Comparison of ENCODE assay signal across 28 cellular contexts in genomic region chr12:49027846-49028245, GRCh38. TPM values are rescaled to one million over a fixed set of nuclear protein-coding genes. Genes with fewer than 3 reads are reported as not detected.
A peak's percentile ranks its signal among the peaks of the same experiment; 100 is the strongest.
DNase-seq lines count a peak whose midpoint lies in the region; ATAC-seq, FAIRE-seq and TF ChIP-seq lines count a peak whose summit lies in the region.
"Had no signal": no experiment of that assay in that cellular context is flagged by ENCODE, and none has a peak within 500 bp of the region (broad histone marks: within the 10 kb centered on the region; RNA-seq: fewer than 3 reads in every experiment).

No MANE protein-coding gene starts in this region.

- H3K9ac ChIP-seq in astrocyte (ENCODE audit: low read length): no peak overlapping the region

- H3K27me3 Mint-ChIP-seq in activated CD4-positive, alpha-beta memory T cell treated with anti-CD3 and anti-CD28 coated beads, Interleukin-2, amount 10 ng/mL, durations not matched to agents 7 days and 5 days: no peaks in the 10 kb centered on the region
- no peaks in the 10 kb centered on the region for H3K27me3 Mint-ChIP-seq in activated CD4-positive, alpha-beta memory T cell treated with anti-CD3 and anti-CD28 coated beads for 36 hours
- H3K27me3 Mint-ChIP-seq in CD4-positive, alpha-beta T cell: no peaks in the 10 kb centered on the region
- H3K27me3 Mint-ChIP-seq in astrocyte (ENCODE audit: low read depth, unreplicated experiment): no peaks in the 10 kb centered on the region
- H3K27me3 Mint-ChIP-seq in neural crest cell (ENCODE audit: low read depth): no peaks in the 10 kb centered on the region

- no peak overlapping the region for H2AFZ ChIP-seq in astrocyte (ENCODE audit: low read depth, low read length)

- CTCF ChIA-PET in activated CD4-positive, alpha-beta memory T cell treated with anti-CD3 and anti-CD28 coated beads, Interleukin-2, amount 10 ng/mL, durations not matched to agents 7 days and 5 days (lab: Charles Lee): interaction anchor here (0.6 to 0.8 kb wide), 2 partner anchors 9 to 16 kb away, joined by 3 read pairs; no protein-coding TSS in a partner anchor
- CTCF ChIA-PET in activated CD4-positive, alpha-beta memory T cell treated with anti-CD3 and anti-CD28 coated beads for 36 hours (lab: Charles Lee): interaction anchor here (0.8 to 6.7 kb wide), 4 partner anchors 16 to 175 kb away, joined by 3 to 33 read pairs (median 3); no protein-coding TSS in a partner anchor
- CTCF ChIA-PET in CD4-positive, alpha-beta T cell (lab: Charles Lee): no interaction called here

- H4K20me1 ChIP-seq in astrocyte (ENCODE audit: insufficient read depth, low read length): peaks cover 62% of the 10 kb centered on the region

- POLR2A ChIA-PET in activated CD4-positive, alpha-beta memory T cell treated with anti-CD3 and anti-CD28 coated beads, Interleukin-2, amount 10 ng/mL, durations not matched to agents 7 days and 5 days (lab: Charles Lee): interaction anchor here (0.9 kb wide), 1 partner anchor 30 kb away, joined by 3 read pairs; no protein-coding TSS in a partner anchor
- POLR2A ChIA-PET in activated CD4-positive, alpha-beta memory T cell treated with anti-CD3 and anti-CD28 coated beads for 36 hours (lab: Charles Lee): no interaction called here
- POLR2A ChIA-PET in CD4-positive, alpha-beta T cell (lab: Charles Lee): interaction anchor here (1.3 kb wide), 1 partner anchor 8 kb away, joined by 3 read pairs; no protein-coding TSS in a partner anchor

- peak overlapping the region; percentile 52 for H3K27ac Mint-ChIP-seq in activated CD4-positive, alpha-beta memory T cell treated with anti-CD3 and anti-CD28 coated beads, Interleukin-2, amount 10 ng/mL, durations not matched to agents 7 days and 5 days
- H3K27ac Mint-ChIP-seq in activated CD4-positive, alpha-beta memory T cell treated with anti-CD3 and anti-CD28 coated beads for 36 hours: no peak overlapping the region
- H3K27ac Mint-ChIP-seq in CD4-positive, alpha-beta T cell: no peak overlapping the region
- H3K27ac Mint-ChIP-seq in astrocyte (ENCODE audit: unreplicated experiment) (peak overlapping the region; percentile 47), neural crest cell (ENCODE audit: unreplicated experiment) (no peak overlapping the region)

- H3K4me1 Mint-ChIP-seq in activated CD4-positive, alpha-beta memory T cell treated with anti-CD3 and anti-CD28 coated beads, Interleukin-2, amount 10 ng/mL, durations not matched to agents 7 days and 5 days: no peaks in the 10 kb centered on the region
- peaks cover 4% of the 10 kb centered on the region for H3K4me1 Mint-ChIP-seq in activated CD4-positive, alpha-beta memory T cell treated with anti-CD3 and anti-CD28 coated beads for 36 hours (ENCODE audit: low read depth)
- no peaks in the 10 kb centered on the region for H3K4me1 Mint-ChIP-seq in CD4-positive, alpha-beta T cell (ENCODE audit: low read depth)
- H3K4me1 Mint-ChIP-seq in astrocyte (ENCODE audit: low read depth, unreplicated experiment) (no peaks in the 10 kb centered on the region), neural crest cell (no peaks in the 10 kb centered on the region)
- H3K4me1 Mint-ChIP-seq: H9 had no signal

- no peaks in the 10 kb centered on the region for H3K27me3 ChIP-seq in CD4-positive, alpha-beta T cell (ENCODE audit: control insufficient read depth, insufficient read depth, low read length)
- no peaks in the 10 kb centered on the region for H3K27me3 ChIP-seq in astrocyte (ENCODE audit: insufficient read depth, low read length)
- H3K27me3 ChIP-seq: MG63, Peyer's patch, right atrium auricular region had no signal

- intact Hi-C loops in activated CD4-positive, alpha-beta memory T cell treated with anti-CD3 and anti-CD28 coated beads for 36 hours (cut with micrococcal nuclease): no loop called here
- intact Hi-C loops in CD4-positive, alpha-beta T cell (cut with DNase I, micrococcal nuclease): no loop called here

- no peak for FAIRE-seq in astrocyte (lab: Jason Lieb, UNC)
- FAIRE-seq: A549, G401.6, islet of Langerhans, K562 had no signal

- peaks cover 8% of the 10 kb centered on the region for H3K79me2 ChIP-seq in astrocyte (ENCODE audit: insufficient read depth, low read length)

- H3K36me3 Mint-ChIP-seq in activated CD4-positive, alpha-beta memory T cell treated with anti-CD3 and anti-CD28 coated beads, Interleukin-2, amount 10 ng/mL, durations not matched to agents 7 days and 5 days (ENCODE audit: low read depth): peaks cover 58% of the 10 kb centered on the region
- H3K36me3 Mint-ChIP-seq in activated CD4-positive, alpha-beta memory T cell treated with anti-CD3 and anti-CD28 coated beads for 36 hours: peaks cover 46% of the 10 kb centered on the region
- peaks cover 80% of the 10 kb centered on the region for H3K36me3 Mint-ChIP-seq in CD4-positive, alpha-beta T cell (ENCODE audit: low read depth)
- H3K36me3 Mint-ChIP-seq in astrocyte (ENCODE audit: low read depth, unreplicated experiment) (peaks cover 24% of the 10 kb centered on the region), neural crest cell (ENCODE audit: low read depth) (peaks cover 6% of the 10 kb centered on the region)
- H3K36me3 Mint-ChIP-seq: natural killer cell had no signal

- no peak overlapping the region for H3K4me3 ChIP-seq in astrocyte (ENCODE audit: insufficient read depth, low read depth, low read length)
- H3K4me3 ChIP-seq: A549, K562, MG63, Peyer's patch, right atrium auricular region had no signal

- peak overlapping the region; percentile 23 for H3K27ac ChIP-seq in CD4-positive, alpha-beta T cell (ENCODE audit: low read depth, low read length)
- H3K27ac ChIP-seq in astrocyte (ENCODE audit: low read depth, low read length): no peak overlapping the region
- H3K27ac ChIP-seq: A549, Peyer's patch, right atrium auricular region had no signal

- no peaks in the 10 kb centered on the region for H3K4me1 ChIP-seq in astrocyte (ENCODE audit: insufficient read depth, low read length)
- H3K4me1 ChIP-seq: A549, Peyer's patch, right atrium auricular region had no signal

- no peaks in the 10 kb centered on the region for H3K9me3 ChIP-seq in CD4-positive, alpha-beta T cell (ENCODE audit: control insufficient read depth, low read length)
- H3K9me3 ChIP-seq in astrocyte (ENCODE audit: insufficient read depth, low read depth, low read length): no peaks in the 10 kb centered on the region
- H3K9me3 ChIP-seq: A549, MG63, Peyer's patch, right atrium auricular region had no signal

- no peak for TF ChIP-seq CTCF in CD4-positive, alpha-beta T cell (IDR thresholded peaks at IDR 0.05)
- TF ChIP-seq CTCF in astrocyte (IDR thresholded peaks at IDR 0.05; ENCODE audit: insufficient read depth, low read depth, low read length): no peak
- TF ChIP-seq CTCF in neural crest cell (conservative IDR thresholded peaks at IDR 0.05): no peak

- no peak for ATAC-seq in CD4-positive, alpha-beta T cell (ENCODE audit: poor library complexity)
- ATAC-seq: K562, natural killer cell had no signal

- peaks cover 54% of the 10 kb centered on the region for H3K36me3 ChIP-seq in astrocyte (ENCODE audit: insufficient read depth, low read length)

- no peak overlapping the region for H3K4me2 ChIP-seq in astrocyte (ENCODE audit: low read length)
- H3K4me2 ChIP-seq: A549 had no signal

- H3K9me3 Mint-ChIP-seq in activated CD4-positive, alpha-beta memory T cell treated with anti-CD3 and anti-CD28 coated beads, Interleukin-2, amount 10 ng/mL, durations not matched to agents 7 days and 5 days: no peaks in the 10 kb centered on the region
- H3K9me3 Mint-ChIP-seq in activated CD4-positive, alpha-beta memory T cell treated with anti-CD3 and anti-CD28 coated beads for 36 hours: no peaks in the 10 kb centered on the region
- H3K9me3 Mint-ChIP-seq in CD4-positive, alpha-beta T cell: no peaks in the 10 kb centered on the region
- H3K9me3 Mint-ChIP-seq in astrocyte (ENCODE audit: unreplicated experiment): no peaks in the 10 kb centered on the region
- no peaks in the 10 kb centered on the region for H3K9me3 Mint-ChIP-seq in neural crest cell
- H3K9me3 Mint-ChIP-seq: H9, natural killer cell had no signal

- no peak for DNase-seq in activated CD4-positive, alpha-beta memory T cell treated with anti-CD3 and anti-CD28 coated beads, Interleukin-2, amount 10 ng/mL, durations not matched to agents 7 days and 5 days
- no peak for DNase-seq in activated CD4-positive, alpha-beta memory T cell treated with anti-CD3 and anti-CD28 coated beads for 36 hours
- peak in 1 of 10 experiments; percentile 20 for DNase-seq in CD4-positive, alpha-beta T cell
- no peak for DNase-seq in astrocyte (ENCODE audit: low read depth)
- no peak for DNase-seq in neural crest cell (ENCODE audit: low read depth, low spot score)
- DNase-seq in amygdala (lab: John Stamatoyannopoulos, UW): no peak
- DNase-seq in KG1 (lab: John Stamatoyannopoulos, UW): no peak
- no peak for DNase-seq in GF-D8 (lab: John Stamatoyannopoulos, UW)
- DNase-seq: activated CD4-positive, alpha-beta T cell treated with anti-CD3 and anti-CD28 coated beads, Interleukin-2, amount 50 U/mL, for 48 hours; activated CD4-positive, CD25-positive, alpha-beta regulatory T cell; AML-193; cerebellar nuclear complex; DMS53; H9; MG63; natural killer cell; NCI-H1417; NCI-H2029 treated with DMSO at 0.1 percent for 48 hours; NCI-H2227 treated with DMSO at 0.1 percent for 48 hours; Peyer's patch; stimulated activated CD4-positive, alpha-beta T cell treated with anti-CD3 and anti-CD28 coated beads, Interleukin-2, amount 100 ng/mL, for 24 hours had no signal

- H3K4me3 Mint-ChIP-seq in activated CD4-positive, alpha-beta memory T cell treated with anti-CD3 and anti-CD28 coated beads, Interleukin-2, amount 10 ng/mL, durations not matched to agents 7 days and 5 days: no peak overlapping the region
- no peak overlapping the region for H3K4me3 Mint-ChIP-seq in activated CD4-positive, alpha-beta memory T cell treated with anti-CD3 and anti-CD28 coated beads for 36 hours
- no peak overlapping the region for H3K4me3 Mint-ChIP-seq in CD4-positive, alpha-beta T cell
- H3K4me3 Mint-ChIP-seq in astrocyte (ENCODE audit: unreplicated experiment) (no peak overlapping the region), neural crest cell (peak overlapping the region; percentile 38)
- H3K4me3 Mint-ChIP-seq: H9, natural killer cell had no signal

RNA-seq across cellular contexts. Expression of gene PRKAG1, which starts 9.3 kb away (rescaled TPM):
- total RNA-seq in activated CD4-positive, alpha-beta memory T cell treated with anti-CD3 and anti-CD28 coated beads, Interleukin-2, amount 10 ng/mL, durations not matched to agents 7 days and 5 days: 10 to 100 TPM; 65.9 to 70.2 TPM
- 10 to 100 TPM; 52.0 to 55.8 TPM for total RNA-seq in activated CD4-positive, alpha-beta memory T cell treated with anti-CD3 and anti-CD28 coated beads for 36 hours
- 10 to 100 TPM; 34.6 to 38.2 TPM for total RNA-seq in CD4-positive, alpha-beta T cell
- total RNA-seq in astrocyte (47.1 and 49.6 TPM in 2 replicates), neural crest cell (58.5 and 61.9 TPM in 2 replicates)

RNA-seq across cellular contexts. Expression of gene DDN, which starts 28.7 kb away (rescaled TPM):
- under 1 TPM; 0.23 TPM for total RNA-seq in activated CD4-positive, alpha-beta memory T cell treated with anti-CD3 and anti-CD28 coated beads, Interleukin-2, amount 10 ng/mL, durations not matched to agents 7 days and 5 days
- under 1 TPM; 0.22 to 0.26 TPM for total RNA-seq in activated CD4-positive, alpha-beta memory T cell treated with anti-CD3 and anti-CD28 coated beads for 36 hours
- under 1 TPM; 0.30 to 0.47 TPM for total RNA-seq in CD4-positive, alpha-beta T cell
- total RNA-seq in astrocyte (0.50 and 0.55 TPM in 2 replicates), neural crest cell (0.51 and 0.64 TPM in 2 replicates)

RNA-seq across cellular contexts. Expression of gene KMT2D, which starts 32.7 kb away (rescaled TPM):
- total RNA-seq in activated CD4-positive, alpha-beta memory T cell treated with anti-CD3 and anti-CD28 coated beads, Interleukin-2, amount 10 ng/mL, durations not matched to agents 7 days and 5 days: 10 to 100 TPM; 82.3 to 87.8 TPM
- total RNA-seq in activated CD4-positive, alpha-beta memory T cell treated with anti-CD3 and anti-CD28 coated beads for 36 hours: 10 to 100 TPM; 47.9 to 49.0 TPM
- 100 to 1,000 TPM; 107 to 110 TPM for total RNA-seq in CD4-positive, alpha-beta T cell
- total RNA-seq in astrocyte (81.7 and 86.9 TPM in 2 replicates), neural crest cell (99.8 and 107 TPM in 2 replicates)

RNA-seq across cellular contexts. Expression of gene RHEBL1, which starts 41.9 kb away (rescaled TPM):
- 10 to 100 TPM; 14.8 to 15.8 TPM for total RNA-seq in activated CD4-positive, alpha-beta memory T cell treated with anti-CD3 and anti-CD28 coated beads, Interleukin-2, amount 10 ng/mL, durations not matched to agents 7 days and 5 days
- total RNA-seq in activated CD4-positive, alpha-beta memory T cell treated with anti-CD3 and anti-CD28 coated beads for 36 hours: 10 to 100 TPM; 15.6 to 16.1 TPM
- total RNA-seq in CD4-positive, alpha-beta T cell: 1 to 10 TPM; 5.1 to 6.0 TPM
- 1.3 and 1.9 TPM in 2 replicates for total RNA-seq in astrocyte
- total RNA-seq in neural crest cell: 1.2 and 2.1 TPM in 2 replicates
- total RNA-seq: Peyer's patch had no signal

RNA-seq across cellular contexts. Expression of gene WNT1, which starts 49.7 kb away (rescaled TPM):
- total RNA-seq in activated CD4-positive, alpha-beta memory T cell treated with anti-CD3 and anti-CD28 coated beads, Interleukin-2, amount 10 ng/mL, durations not matched to agents 7 days and 5 days: under 1 TPM; 0.33 to 0.73 TPM
- total RNA-seq in activated CD4-positive, alpha-beta memory T cell treated with anti-CD3 and anti-CD28 coated beads for 36 hours: not detected
- total RNA-seq in CD4-positive, alpha-beta T cell: 1 to 10 TPM; 1.8 to 2.7 TPM
- total RNA-seq in astrocyte (not detected in 2 replicates), neural crest cell (1.2 and 2.1 TPM in 2 replicates)
- total RNA-seq: H9, HT-29, K562, lower leg skin, Peyer's patch, right atrium auricular region had no signal

Comparison
In these comparisons a context has a peak if more than half of its experiments do, and no peak if none do; other contexts are left out.
1. H3K27ac Mint-ChIP-seq: peak in activated CD4-positive, alpha-beta memory T cell treated with anti-CD3 and anti-CD28 coated beads, Interleukin-2, amount 10 ng/mL, durations not matched to agents 7 days and 5 days (single experiment) and astrocyte (single experiment); none in activated CD4-positive, alpha-beta memory T cell treated with anti-CD3 and anti-CD28 coated beads for 36 hours (single experiment), CD4-positive, alpha-beta T cell (single experiment) and neural crest cell (single experiment).